In genomic region chr12:50066402-50066801, GRCh38 we compare ENCODE assay signal across 12 cellular contexts. TPM values are rescaled to one million over a fixed set of nuclear protein-coding genes. Genes with fewer than 3 reads are reported as not detected.
DNase-seq lines count a peak whose midpoint lies in the region; ATAC-seq, FAIRE-seq and TF ChIP-seq lines count a peak whose summit lies in the region.
"Had no signal": no experiment of that assay in that cellular context is flagged by ENCODE, and none has a peak within 500 bp of the region (broad histone marks: within the 10 kb centered on the region; RNA-seq: fewer than 3 reads in every experiment).

No MANE protein-coding gene starts in this region.

- no peak overlapping the region for H3K4me3 ChIP-seq in AG09309 (ENCODE audit: control insufficient read depth, low read depth, low read length)
- no peak overlapping the region for H3K4me3 ChIP-seq in brain microvascular endothelial cell (ENCODE audit: low read depth, low read length)
- no peak overlapping the region for H3K4me3 ChIP-seq in left lung
- H3K4me3 ChIP-seq: ascending aorta, uterus had no signal

- H3K27me3 ChIP-seq in brain microvascular endothelial cell (replicated peaks), result no peaks in the 10 kb centered on the region
- H3K27me3 ChIP-seq in left lung, result peaks cover 0 to 9% of the 10 kb centered on the region in 2 donors
- H3K27me3 ChIP-seq: ascending aorta, uterus had no signal

- intact Hi-C loops in left lung (cut with DNase I), result no loop called here

- in situ Hi-C loops in brain microvascular endothelial cell (cut with HindIII; ENCODE audit: low pct_ligation_motif_present, low sequenced_read_pairs), result loop anchor here (5.0 kb wide), 1 partner anchor 99 kb away; no protein-coding TSS in a partner anchor

- H3K4me1 ChIP-seq in left lung, result peaks cover 3 to 8% of the 10 kb centered on the region in 2 donors
- H3K4me1 ChIP-seq: ascending aorta, uterus had no signal

- FAIRE-seq in HTR-8/SVneo (lab: Jason Lieb, UNC), result peak; percentile 55
- FAIRE-seq: D721Med had no signal

- no peak for TF ChIP-seq CTCF in AG09309 (IDR thresholded peaks at IDR 0.05; ENCODE audit: control insufficient read depth, insufficient read depth, low read depth, low read length, missing control alignments)
- no peak for TF ChIP-seq CTCF in brain microvascular endothelial cell (IDR thresholded peaks at IDR 0.05; ENCODE audit: low read depth, low read length, missing control alignments)
- no peak for TF ChIP-seq CTCF in left lung (IDR thresholded peaks at IDR 0.05)

- H3K27ac ChIP-seq in brain microvascular endothelial cell (no peak overlapping the region), left lung (no peak overlapping the region)
- H3K27ac ChIP-seq: ascending aorta had no signal

- no peaks in the 10 kb centered on the region for H3K36me3 ChIP-seq in brain microvascular endothelial cell (replicated peaks)
- no peaks in the 10 kb centered on the region for H3K36me3 ChIP-seq in left lung
- H3K36me3 ChIP-seq: ascending aorta, uterus had no signal

- ATAC-seq in left lung (peak; percentile 29), GM21723 (IDR thresholded peaks at IDR 0.05; ENCODE audit: unreplicated experiment) (no peak), HG02571 (IDR thresholded peaks at IDR 0.05; ENCODE audit: unreplicated experiment) (no peak), HG03378 (IDR thresholded peaks at IDR 0.05; ENCODE audit: unreplicated experiment) (no peak)

- DNase-seq in AG09309 (ENCODE audit: low read depth), result peak; percentile 59
- peak; percentile 55 for DNase-seq in HTR-8/SVneo (ENCODE audit: insufficient read length, low spot score)
- DNase-seq in brain microvascular endothelial cell, result peak; percentile 87
- no peak for DNase-seq in left lung
- DNase-seq in SK-N-DZ (ENCODE audit: low spot score), result no peak
- DNase-seq: NCI-H2029 treated with DMSO at 0.1 percent for 48 hours, uterus had no signal

- H3K9me3 ChIP-seq in left lung, result no peaks in the 10 kb centered on the region
- H3K9me3 ChIP-seq: ascending aorta, uterus had no signal

RNA-seq across cellular contexts. Expression of gene ASIC1, which starts 9.0 kb away (rescaled TPM):
- total RNA-seq in left lung, result 1 to 10 TPM; 2.1 to 2.9 TPM
- polyA plus RNA-seq in SK-N-DZ (2014; cell fraction: cytosol; rRNA removed), result 4.0 and 4.9 TPM in 2 replicates
- 15.4 and 17.5 TPM in 2 replicates for polyA plus RNA-seq in SK-N-DZ (2014; cell fraction: nucleus; rRNA removed)
- total RNA-seq: ascending aorta had no signal

RNA-seq across cellular contexts. Expression of gene SMARCD1, which starts 18.7 kb away (rescaled TPM):
- total RNA-seq in left lung, result 10 to 100 TPM; 33.1 to 42.0 TPM
- 157 and 166 TPM in 2 replicates for polyA plus RNA-seq in SK-N-DZ (2014; cell fraction: cytosol; rRNA removed)
- polyA plus RNA-seq in SK-N-DZ (2014; cell fraction: nucleus; rRNA removed), result 97.6 and 155 TPM in 2 replicates

RNA-seq across cellular contexts. Expression of gene GPD1, which starts 37.4 kb away (rescaled TPM):
- total RNA-seq in left lung, result 1 to 10 TPM; 6.8 to 8.5 TPM
- polyA plus RNA-seq in SK-N-DZ (2014; cell fraction: cytosol; rRNA removed), result not detected in 2 replicates
- 0.77 and 1.7 TPM in 2 replicates for polyA plus RNA-seq in SK-N-DZ (2014; cell fraction: nucleus; rRNA removed)
- total RNA-seq: uterus had no signal

RNA-seq across cellular contexts. Expression of gene RACGAP1, which starts 41.1 kb away (rescaled TPM):
- 10 to 100 TPM; 20.7 to 35.9 TPM for total RNA-seq in left lung
- 127 and 139 TPM in 2 replicates for polyA plus RNA-seq in SK-N-DZ (2014; cell fraction: cytosol; rRNA removed)
- 96.6 and 103 TPM in 2 replicates for polyA plus RNA-seq in SK-N-DZ (2014; cell fraction: nucleus; rRNA removed)

RNA-seq across cellular contexts. Expression of gene COX14, which starts 45.6 kb away (rescaled TPM):
- 10 to 100 TPM; 46.8 to 77.6 TPM for total RNA-seq in left lung
- polyA plus RNA-seq in SK-N-DZ (2014; cell fraction: cytosol; rRNA removed), result 64.0 and 74.6 TPM in 2 replicates
- 32.3 and 35.7 TPM in 2 replicates for polyA plus RNA-seq in SK-N-DZ (2014; cell fraction: nucleus; rRNA removed)

Comparison
In these comparisons a context has a peak if more than half of its experiments do, and no peak if none do; other contexts are left out.
1. DNase-seq: peak in AG09309 (single experiment), HTR-8/SVneo (single experiment) and brain microvascular endothelial cell (single experiment); none in left lung (0 of 2) and SK-N-DZ (single experiment).